Comparison of ENCODE assay signal across 36 cellular contexts in genomic region chr1:110846861-110847260, GRCh38. TPM values are rescaled to one million over a fixed set of nuclear protein-coding genes. Genes with fewer than 3 reads are reported as not detected.
DNase-seq lines count a peak whose midpoint lies in the region; ATAC-seq, FAIRE-seq and TF ChIP-seq lines count a peak whose summit lies in the region.
"Had no signal": no experiment of that assay in that cellular context is flagged by ENCODE, and none has a peak within 500 bp of the region (broad histone marks: within the 10 kb centered on the region; RNA-seq: fewer than 3 reads in every experiment).

No MANE protein-coding gene starts in this region.

- TF ChIP-seq EP300 in SK-N-SH (IDR thresholded peaks at IDR 0.05; ENCODE audit: borderline replicate concordance in 1 of 2, low read depth in 1 of 2, low read length in 1 of 2), result no peak
- TF ChIP-seq EP300 in K562 (IDR thresholded peaks at IDR 0.05; ENCODE audit: low read length), result no peak

- H3K79me2 ChIP-seq in SK-N-SH (ENCODE audit: insufficient read depth), result no peaks in the 10 kb centered on the region
- H3K79me2 ChIP-seq in K562 (ENCODE audit: control insufficient read depth, insufficient read depth, low read length), result no peaks in the 10 kb centered on the region

- no peaks in the 10 kb centered on the region for H3K36me3 ChIP-seq in SK-N-SH (replicated peaks in 1 of 2; ENCODE audit: control insufficient read depth in 1 of 2, insufficient read depth in 2 of 2, low read length in 1 of 2)
- no peaks in the 10 kb centered on the region for H3K36me3 ChIP-seq in K562 (ENCODE audit: control insufficient read depth, insufficient read depth, low read length)
- H3K36me3 ChIP-seq: BE2C; BLaER1; BLaER1 treated with 17β-estradiol and CSF1 and Interleukin-3, amounts not matched to agents 10 nM and 100 nM had no signal

- H4K20me1 ChIP-seq in SK-N-SH (ENCODE audit: insufficient read depth) (no peaks in the 10 kb centered on the region), K562 (replicated peaks; ENCODE audit: control insufficient read depth, insufficient read depth, low read length) (no peaks in the 10 kb centered on the region)
- H4K20me1 ChIP-seq: BLaER1; BLaER1 treated with 17β-estradiol and CSF1 and Interleukin-3, amounts not matched to agents 10 nM and 100 nM had no signal

- in situ Hi-C loops in K562 (cut with MboI), result no loop called here

- H2AFZ ChIP-seq in SK-N-SH (ENCODE audit: low read depth) (no peak overlapping the region), K562 (ENCODE audit: low read depth, low read length) (peak overlapping the region; percentile 57; the same call in 1 of the 2 replicates)

- BruUV-seq in K562 (replicated peaks; lab: Mats Ljungman, UMichigan), result no TSS peak

- H3K27ac ChIP-seq in SK-N-SH (ENCODE audit: low read depth in 2 of 2, low read length in 1 of 2) (no peak overlapping the region), K562 (ENCODE audit: extremely low read depth, low read depth, low read length) (no peak overlapping the region), RWPE1 (no peak overlapping the region)
- H3K27ac ChIP-seq: 22Rv1; A549; BLaER1; BLaER1 treated with 17β-estradiol and CSF1 and Interleukin-3, amounts not matched to agents 10 nM and 100 nM; C4-2B had no signal

- no peaks in the 10 kb centered on the region for H3K9me1 ChIP-seq in K562 (ENCODE audit: control insufficient read depth, insufficient read depth, low read length)

- CTCF ChIA-PET in SK-N-SH (lab: Yijun Ruan, JAX), result no interaction called here
- CTCF ChIA-PET in K562 (lab: Yijun Ruan, JAX; ENCODE audit: low intra/inter-chr PET ratio), result no interaction called here
- CTCF ChIA-PET in RWPE1 (lab: Yijun Ruan, JAX), result no interaction called here

- H3K9me3 ChIP-seq in SK-N-SH, result no peaks in the 10 kb centered on the region
- H3K9me3 ChIP-seq in K562 (replicated peaks; ENCODE audit: control insufficient read depth, insufficient read depth, low read depth, low read length), result no peaks in the 10 kb centered on the region
- H3K9me3 ChIP-seq: A549, BE2C, BLaER1, Caco-2 had no signal

- no peaks in the 10 kb centered on the region for H3K9me2 ChIP-seq in SK-N-SH

- H3K9ac ChIP-seq in SK-N-SH (no peak overlapping the region), K562 (ENCODE audit: insufficient read depth in 1 of 2, low read depth in 2 of 2, low read length in 2 of 2) (no peak overlapping the region)
- H3K9ac ChIP-seq: BLaER1; BLaER1 treated with 17β-estradiol and CSF1 and Interleukin-3, amounts not matched to agents 10 nM and 100 nM had no signal

- 0% methylated on average over 4 of the region's 4 CpGs for WGBS in SK-N-SH (ENCODE audit: low lambda C conversion rate)
- 6% methylated on average over 4 of the region's 4 CpGs for WGBS in K562 (ENCODE audit: insufficient coverage, low coverage, missing lambda C conversion rate)

- H3K4me1 ChIP-seq in SK-N-SH (ENCODE audit: control insufficient read depth in 1 of 2, insufficient read depth in 2 of 2, low read depth in 1 of 2, low read length in 1 of 2) (no peaks in the 10 kb centered on the region), K562 (replicated peaks in 1 of 2; ENCODE audit: control insufficient read depth in 2 of 2, insufficient read depth in 2 of 2, low read length in 2 of 2) (peaks cover 0 to 4% of the 10 kb centered on the region in 2 experiments; a peak in 1 of 5 replicates)
- H3K4me1 ChIP-seq: A549; BE2C; BLaER1; BLaER1 treated with 17β-estradiol and CSF1 and Interleukin-3, amounts not matched to agents 10 nM and 100 nM; Caco-2 had no signal

- no peak for TF ChIP-seq RAD21 in SK-N-SH (IDR thresholded peaks at IDR 0.05; ENCODE audit: low read length)
- no peak for TF ChIP-seq RAD21 in K562 (CRISPR knock-in tag; conservative IDR thresholded peaks at IDR 0.05 in 1 of 2, IDR thresholded peaks at IDR 0.05 in 1 of 2)

- H3K4me3 ChIP-seq in SK-N-SH (ENCODE audit: low read depth in 2 of 2, low read length in 1 of 2) (no peak overlapping the region), K562 (no peak overlapping the region)
- H3K4me3 ChIP-seq: A549; BLaER1; BLaER1 treated with 17β-estradiol and CSF1 and Interleukin-3, amounts not matched to agents 10 nM and 100 nM had no signal

- POLR2A ChIA-PET in SK-N-SH (lab: Yijun Ruan, JAX), result no interaction called here
- POLR2A ChIA-PET in K562 (lab: Yijun Ruan, JAX), result interaction anchor here (1.0 kb wide), 2 partner anchors 10 to 83 kb away, joined by 3 to 4 read pairs; no protein-coding TSS in a partner anchor
- POLR2A ChIA-PET in RWPE1 (lab: Yijun Ruan, JAX; ENCODE audit: low non-redundant PET), result no interaction called here

- intact Hi-C loops in K562 (cut with micrococcal nuclease), result no loop called here

- no peak for FAIRE-seq in K562 (lab: Jason Lieb, UNC)
- FAIRE-seq: A204.1, A549, D721Med had no signal

- H3K4me2 ChIP-seq in SK-N-SH (0 out of 2 replicates have a peak overlapping the region, but pooled peaks have one; percentile 13), K562 (ENCODE audit: insufficient read depth, low read length) (no peak overlapping the region; the same call in 1 of the 2 replicates)
- H3K4me2 ChIP-seq: A549; BLaER1; BLaER1 treated with 17β-estradiol and CSF1 and Interleukin-3, amounts not matched to agents 10 nM and 100 nM had no signal

- no peak for TF ChIP-seq POLR2A in K562 (conservative IDR thresholded peaks at IDR 0.05)

- DNase-seq in SK-N-SH (no peak), OCI-M1 (lab: John Stamatoyannopoulos, UW) (peak; percentile 11), K562 (ENCODE audit: extremely low read depth in 1 of 4, low spot score in 3 of 4) (no peak), NCI-H82 (lab: John Stamatoyannopoulos, UW) (no peak), RWPE1 (ENCODE audit: low spot score) (no peak)
- DNase-seq: 8988T; ACHN; AML-193; BE2C; C1 segment of cervical spinal cord; Caco-2; Calu3; CD4-positive, alpha-beta memory T cell; CD4-positive, alpha-beta T cell; CD4-positive, CD25-positive, alpha-beta regulatory T cell; CD8-positive, alpha-beta memory T cell; CD8-positive, alpha-beta T cell; COR-L47; DMS 273 treated with DMSO at 0.1 percent for 48 hours; DMS153; DMS53; DMS79; DMS79 treated with DMSO at 0.1 percent for 48 hours; DND-41; EL had no signal

- TF ChIP-seq CTCF in SK-N-SH (IDR thresholded peaks at IDR 0.05), result no peak
- no peak for TF ChIP-seq CTCF in K562 (IDR thresholded peaks at IDR 0.05 in 2 of 3, conservative IDR thresholded peaks at IDR 0.05 in 1 of 3; ENCODE audit: insufficient read depth in 2 of 3, low read depth in 1 of 3, low read length in 3 of 3)
- TF ChIP-seq CTCF in RWPE1 (conservative IDR thresholded peaks at IDR 0.05; ENCODE audit: low read depth), result no peak

- no peaks in the 10 kb centered on the region for H3F3A ChIP-seq in SK-N-SH (replicated peaks; ENCODE audit: insufficient read depth)

- no peaks in the 10 kb centered on the region for H3K27me3 ChIP-seq in SK-N-SH (ENCODE audit: insufficient read depth)
- H3K27me3 ChIP-seq in K562 (ENCODE audit: control insufficient read depth in 2 of 2, insufficient read depth in 2 of 2, low read length in 2 of 2), result no peaks in the 10 kb centered on the region
- H3K27me3 ChIP-seq: BLaER1; BLaER1 treated with 17β-estradiol and CSF1 and Interleukin-3, amounts not matched to agents 10 nM and 100 nM had no signal

- ATAC-seq in SK-N-SH treated with all-trans-retinoic acid at 6 μM for 48 hours (no peak), K562 (peak; percentile 47)
- ATAC-seq: A549; CD8-positive, alpha-beta T cell had no signal

TF ChIP-seq in SK-N-SH, 30 proteins besides CTCF, POLR2A, EP300 and RAD21 (continues in another document):
- no peak for TF ChIP-seq RXRA (IDR thresholded peaks at IDR 0.05; ENCODE audit: borderline replicate concordance, low read depth)

TF ChIP-seq in K562, 482 proteins besides CTCF, POLR2A, EP300 and RAD21 (continues in another document):
- no peak for TF ChIP-seq MCM5 (IDR thresholded peaks at IDR 0.05; ENCODE audit: low read depth)
- TF ChIP-seq, protein P1, sequence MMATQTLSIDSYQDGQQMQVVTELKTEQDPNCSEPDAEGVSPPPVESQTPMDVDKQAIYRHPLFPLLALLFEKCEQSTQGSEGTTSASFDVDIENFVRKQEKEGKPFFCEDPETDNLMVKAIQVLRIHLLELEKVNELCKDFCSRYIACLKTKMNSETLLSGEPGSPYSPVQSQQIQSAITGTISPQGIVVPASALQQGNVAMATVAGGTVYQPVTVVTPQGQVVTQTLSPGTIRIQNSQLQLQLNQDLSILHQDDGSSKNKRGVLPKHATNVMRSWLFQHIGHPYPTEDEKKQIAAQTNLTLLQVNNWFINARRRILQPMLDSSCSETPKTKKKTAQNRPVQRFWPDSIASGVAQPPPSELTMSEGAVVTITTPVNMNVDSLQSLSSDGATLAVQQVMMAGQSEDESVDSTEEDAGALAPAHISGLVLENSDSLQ (IDR thresholded peaks at IDR 0.05), result 0 out of 2 replicates have a peak, but pooled peaks have one; percentile 11
- TF ChIP-seq PML (IDR thresholded peaks at IDR 0.05; ENCODE audit: low read length), result no peak
- peak; percentile 66 for TF ChIP-seq MEIS2 (IDR thresholded peaks at IDR 0.05; ENCODE audit: partially characterized antibody)

RNA-seq across cellular contexts. Expression of gene CD53, which starts 26.1 kb away (rescaled TPM):
- polyA plus RNA-seq in SK-N-SH (2012; rRNA removed), result not detected in 2 replicates
- polyA plus RNA-seq in SK-N-SH (2012; cell fraction: cytosol; rRNA removed), result not detected in 2 replicates
- polyA plus RNA-seq in SK-N-SH (2012; cell fraction: nucleus; rRNA removed), result not detected in 2 replicates
- 62.6 and 66.9 TPM in 2 replicates for total RNA-seq in K562 (2011; cell fraction: chromatin; rRNA removed; ENCODE audit: low replicate concordance)
- total RNA-seq in K562 (2011; cell fraction: nucleolus; rRNA removed), result 68.4 and 75.0 TPM in 2 replicates
- total RNA-seq in K562 (2011; cell fraction: nucleoplasm; rRNA removed), result 78.3 and 90.2 TPM in 2 replicates
- 63.5 and 79.5 TPM in 2 replicates for total RNA-seq in K562 (2014; rRNA removed)
- total RNA-seq in K562 (2014; rRNA removed; fragmentation: Illumina TruSeq; extraction: Trizol), result 105 and 109 TPM in 2 replicates
- total RNA-seq in K562 (2015; rRNA removed; fragmentation: Illumina TruSeq; extraction: Trizol), result 206 and 220 TPM in 2 replicates
- 68.2 and 79.5 TPM in 2 replicates for total RNA-seq in K562 (2021)
- 144 and 443 TPM in 2 replicates for polyA plus RNA-seq in K562 (2011; rRNA removed)
- polyA plus RNA-seq in K562 (2011; cell fraction: cytosol; rRNA removed), result 92.6 and 440 TPM in 2 replicates
- 106 and 451 TPM in 2 replicates for polyA plus RNA-seq in K562 (2011; cell fraction: nucleus; rRNA removed)
- polyA plus RNA-seq in K562 (2012), result 148 and 187 TPM in 2 replicates
- polyA plus RNA-seq in K562 (2014; fragmentation: Illumina TruSeq; extraction: Trizol), result 121 and 131 TPM in 2 replicates
- 100 to 1,000 TPM; 161 to 172 TPM for polyA plus RNA-seq in K562 (2014; fragmentation: Nextera tagmentation; extraction: Ambion mirVana)
- polyA plus RNA-seq in K562 (2014; rRNA removed), result 106 and 112 TPM in 2 replicates
- 164 and 437 TPM in 2 replicates for polyA minus RNA-seq in K562 (2011; rRNA and poly(A)+ RNA removed)
- polyA minus RNA-seq in K562 (2011; cell fraction: cytosol; rRNA and poly(A)+ RNA removed), result 36.6 and 74.4 TPM in 2 replicates
- 21.5 and 140 TPM in 2 replicates for polyA minus RNA-seq in K562 (2011; cell fraction: nucleus; rRNA and poly(A)+ RNA removed)
- total RNA-seq: A172, Caco-2, Calu3 had no signal
- polyA plus RNA-seq: A549, AG04450, BJ had no signal

Comparison
In these comparisons a context has a peak if more than half of its experiments do, and no peak if none do; other contexts are left out.
1. RNA of gene CD53, which starts 26.1 kb away (polyA plus RNA-seq): 92.6 to 451 TPM in K562; not detected in SK-N-SH; every median in the first group is over 10 times any median in the second.